14 cellular contexts compared by ENCODE assay signal in genomic region chr7:137880432-137880831, GRCh38. TPM values are rescaled to one million over a fixed set of nuclear protein-coding genes. Genes with fewer than 3 reads are reported as not detected.
DNase-seq lines count a peak whose midpoint lies in the region; ATAC-seq, FAIRE-seq and TF ChIP-seq lines count a peak whose summit lies in the region.
"Had no signal": no experiment of that assay in that cellular context is flagged by ENCODE, and none has a peak within 500 bp of the region (broad histone marks: within the 10 kb centered on the region; RNA-seq: fewer than 3 reads in every experiment).

No MANE protein-coding gene starts in this region.

- H3K9me3 ChIP-seq in skeletal muscle satellite cell (replicated peaks; ENCODE audit: low read length) (no peaks in the 10 kb centered on the region), T-helper 17 cell (ENCODE audit: control insufficient read depth, low read length, poor library complexity, severe bottlenecking) (no peaks in the 10 kb centered on the region), transverse colon (no peaks in the 10 kb centered on the region)
- H3K9me3 ChIP-seq: adrenal gland, pancreas had no signal

- H3K36me3 ChIP-seq in skeletal muscle satellite cell (ENCODE audit: insufficient read depth, low read length) (peaks cover 59% of the 10 kb centered on the region), transverse colon (peaks cover 0 to 45% (median 21%) of the 10 kb centered on the region in 4 donors)

- no peak for TF ChIP-seq EP300 in transverse colon (IDR thresholded peaks at IDR 0.05; ENCODE audit: low read depth)

- peaks cover 14% of the 10 kb centered on the region for H3K36me3 Mint-ChIP-seq in T-helper 17 cell (ENCODE audit: low read depth)

- H3K27me3 ChIP-seq in skeletal muscle satellite cell (ENCODE audit: control insufficient read depth, insufficient read depth, low read length) (no peaks in the 10 kb centered on the region), transverse colon (no peaks in the 10 kb centered on the region)
- H3K27me3 ChIP-seq: adrenal gland, gastroesophageal sphincter, pancreas had no signal

- TF ChIP-seq CTCF in transverse colon (IDR thresholded peaks at IDR 0.05) = no peak

- peaks cover 2% of the 10 kb centered on the region for H3K4me1 Mint-ChIP-seq in T-helper 17 cell

- H3K9ac ChIP-seq in skeletal muscle satellite cell (ENCODE audit: low read depth, low read length) = peak overlapping the region; percentile 82

- H3K4me3 ChIP-seq in skeletal muscle satellite cell (ENCODE audit: low read length) = peak overlapping the region; percentile 14
- H3K4me3 ChIP-seq in transverse colon = no peak overlapping the region
- H3K4me3 ChIP-seq: adrenal gland, gastroesophageal sphincter, pancreas had no signal

- H3K4me1 ChIP-seq in skeletal muscle satellite cell (ENCODE audit: control insufficient read depth, insufficient read depth, low read length) (peaks cover 85% of the 10 kb centered on the region), transverse colon (peaks cover 0 to 10% (median 6%) of the 10 kb centered on the region in 4 donors)
- H3K4me1 ChIP-seq: pancreas had no signal

- ATAC-seq in esophagus mucosa = peak; percentile 65
- no peak for ATAC-seq in T-helper 17 cell
- ATAC-seq: gastroesophageal sphincter, left ventricle myocardium superior had no signal

- peak; percentile 28 for FAIRE-seq in RCC 7860 (lab: Jason Lieb, UNC)
- FAIRE-seq: pancreas had no signal

- H3K27me3 Mint-ChIP-seq in T-helper 17 cell = no peaks in the 10 kb centered on the region

- H3K27ac ChIP-seq in transverse colon = peak overlapping the region in 2 of 4 donors; percentile 59 to 65
- H3K27ac ChIP-seq: adrenal gland, pancreas had no signal

- H3K27ac Mint-ChIP-seq in T-helper 17 cell = no peak overlapping the region

- in situ Hi-C loops in transverse colon (cut with MboI; ENCODE audit: low pct_ligation_motif_present in 1 of 4, low pct_unique_long_range_greater_than_20kb in 1 of 4, low sequenced_read_pairs in 3 of 4) = no loop called here

- intact Hi-C loops in transverse colon (cut with DNase I; ENCODE audit: low total_unique reads) = no loop called here

- H3K4me3 Mint-ChIP-seq in T-helper 17 cell = no peak overlapping the region

- DNase-seq in GM04503 (ENCODE audit: low read depth) = peak; percentile 84
- DNase-seq in RCC 7860 (ENCODE audit: low spot score) = peak; percentile 41
- DNase-seq in T-helper 17 cell = no peak
- no peak for DNase-seq in transverse colon
- no peak for DNase-seq in DMS53 treated with DMSO at 0.1 percent for 48 hours (lab: John Stamatoyannopoulos, UW; ENCODE audit: unreplicated experiment)
- DNase-seq in DMS114 treated with DMSO at 0.1 percent for 48 hours (lab: John Stamatoyannopoulos, UW; ENCODE audit: unreplicated experiment) = no peak
- DNase-seq: adrenal gland, DMS53, left ventricle myocardium superior, MM.1S, pancreas had no signal

- peak overlapping the region; percentile 62 for H3K4me2 ChIP-seq in skeletal muscle satellite cell (ENCODE audit: low read length)

- TF ChIP-seq POLR2A in transverse colon (IDR thresholded peaks at IDR 0.05) = no peak

- WGBS in transverse colon (ENCODE audit: low coverage in 1 of 2), 2 donors = 80 to 84% methylated on average over 5 of the region's 5 CpGs

RNA-seq across cellular contexts. Expression of gene DGKI, which starts 33.7 kb away (rescaled TPM):
- total RNA-seq in esophagus mucosa (0.20 TPM), T-helper 17 cell (under 1 TPM; 0.02 to 0.26 TPM), transverse colon (1 to 10 TPM in 1 of 4 donors, under 1 TPM in 2, not detected in 1; 0.64 to 1.2 (median 1.00) TPM)
- 6.1 and 12.7 TPM in 2 replicates for total RNA-seq in skeletal muscle satellite cell (2012; rRNA removed)

Comparison
In these comparisons a context has a peak if more than half of its experiments do, and no peak if none do; other contexts are left out.
1. DNase-seq: peak in GM04503 (single experiment) and RCC 7860 (single experiment); none in T-helper 17 cell (0 of 3), transverse colon (single experiment), DMS53 treated with DMSO at 0.1 percent for 48 hours (single experiment) and DMS114 treated with DMSO at 0.1 percent for 48 hours (single experiment).